Comparison of ENCODE assay signal across 26 cellular contexts in genomic region chr10:7538970-7539694, GRCh38.
DNase-seq lines count a peak whose midpoint lies in the region; ATAC-seq and TF ChIP-seq lines count a peak whose summit lies in the region.
"Had no signal": no experiment of that assay in that cellular context is flagged by ENCODE, and none has a peak within 500 bp of the region (broad histone marks: within the 10 kb centered on the region; RNA-seq: fewer than 3 reads in every experiment).

No MANE protein-coding gene starts in this region.

- H3K27ac Mint-ChIP-seq in activated naive CD4-positive, alpha-beta T cell treated with anti-CD3 and anti-CD28 coated beads, Interleukin-2, amount 50 U/mL, for 24 hours = peak overlapping the region; percentile 20
- H3K27ac Mint-ChIP-seq in activated naive CD8-positive, alpha-beta T cell treated with anti-CD3 and anti-CD28 coated beads, Interleukin-2, amount 50 U/mL, for 24 hours = peak overlapping the region; percentile 90
- H3K27ac Mint-ChIP-seq in stimulated activated naive CD8-positive, alpha-beta T cell treated with anti-CD3 and anti-CD28 coated beads, Interleukin-15, Interleukin-2, amounts not matched to agents 100 ng/mL and 50 ng/mL, for 24 hours = peak overlapping the region; percentile 78
- H3K27ac Mint-ChIP-seq: stimulated activated naive B cell treated with anti-CD40 and anti-IgM and Interleukin-4, amounts not matched to agents 10 μg/mL and 1 μg/mL and 100 μg/mL, for 72 hours had no signal

- H3K36me3 ChIP-seq in OCI-LY7 (ENCODE audit: insufficient read depth, low read length) = no peaks in the 10 kb centered on the region
- H3K36me3 ChIP-seq: BLaER1, gastroesophageal sphincter, right atrium auricular region, thyroid gland had no signal

- no peak overlapping the region for H3K27ac ChIP-seq in OCI-LY7 (ENCODE audit: low read depth, low read length, poor library complexity, severe bottlenecking)
- H3K27ac ChIP-seq: BLaER1, parathyroid adenoma, right atrium auricular region, thyroid gland had no signal

- no TSS peak for BruUV-seq in OCI-LY7 (replicated peaks; lab: Mats Ljungman, UMichigan)

- no peaks in the 10 kb centered on the region for H4K20me1 ChIP-seq in OCI-LY7 (ENCODE audit: insufficient read depth, low read length)
- H4K20me1 ChIP-seq: BLaER1 had no signal

- H3K4me3 ChIP-seq in OCI-LY7 (ENCODE audit: low read depth, low read length, poor library complexity, severe bottlenecking) = no peak overlapping the region
- H3K4me3 ChIP-seq: BLaER1, gastroesophageal sphincter, right atrium auricular region, thyroid gland had no signal

- H3K4me3 Mint-ChIP-seq in activated naive CD4-positive, alpha-beta T cell treated with anti-CD3 and anti-CD28 coated beads, Interleukin-2, amount 50 U/mL, for 24 hours = peak overlapping the region; percentile 8
- H3K4me3 Mint-ChIP-seq in activated naive CD8-positive, alpha-beta T cell treated with anti-CD3 and anti-CD28 coated beads, Interleukin-2, amount 50 U/mL, for 24 hours = no peak overlapping the region
- peak overlapping the region; percentile 20 for H3K4me3 Mint-ChIP-seq in stimulated activated naive CD8-positive, alpha-beta T cell treated with anti-CD3 and anti-CD28 coated beads, Interleukin-15, Interleukin-2, amounts not matched to agents 100 ng/mL and 50 ng/mL, for 24 hours
- H3K4me3 Mint-ChIP-seq: neural crest cell; stimulated activated naive B cell treated with anti-CD40 and anti-IgM and Interleukin-4, amounts not matched to agents 10 μg/mL and 1 μg/mL and 100 μg/mL, for 72 hours had no signal

- peaks cover 10% of the 10 kb centered on the region for H3K9me3 Mint-ChIP-seq in activated naive CD4-positive, alpha-beta T cell treated with anti-CD3 and anti-CD28 coated beads, Interleukin-2, amount 50 U/mL, for 24 hours
- peaks cover 17% of the 10 kb centered on the region for H3K9me3 Mint-ChIP-seq in activated naive CD8-positive, alpha-beta T cell treated with anti-CD3 and anti-CD28 coated beads, Interleukin-2, amount 50 U/mL, for 24 hours
- peaks cover 16% of the 10 kb centered on the region for H3K9me3 Mint-ChIP-seq in stimulated activated naive CD8-positive, alpha-beta T cell treated with anti-CD3 and anti-CD28 coated beads, Interleukin-15, Interleukin-2, amounts not matched to agents 100 ng/mL and 50 ng/mL, for 24 hours

- H2AFZ ChIP-seq in OCI-LY7 (ENCODE audit: low read length) = peak overlapping the region; percentile 70; the same call in 1 of the 2 replicates
- H2AFZ ChIP-seq: parathyroid adenoma had no signal

- peaks cover 9% of the 10 kb centered on the region for H3K4me1 Mint-ChIP-seq in activated naive CD4-positive, alpha-beta T cell treated with anti-CD3 and anti-CD28 coated beads, Interleukin-2, amount 50 U/mL, for 24 hours
- H3K4me1 Mint-ChIP-seq in activated naive CD8-positive, alpha-beta T cell treated with anti-CD3 and anti-CD28 coated beads, Interleukin-2, amount 50 U/mL, for 24 hours = peaks cover 20% of the 10 kb centered on the region
- peaks cover 20% of the 10 kb centered on the region for H3K4me1 Mint-ChIP-seq in stimulated activated naive CD8-positive, alpha-beta T cell treated with anti-CD3 and anti-CD28 coated beads, Interleukin-15, Interleukin-2, amounts not matched to agents 100 ng/mL and 50 ng/mL, for 24 hours (ENCODE audit: low read depth)

- POLR2A ChIA-PET in OCI-LY7 (lab: Charles Lee) = no interaction called here

- 0 out of 2 replicates have a peak, but pooled peaks cover 3% of the 10 kb centered on the region for H3K9me3 ChIP-seq in OCI-LY7 (ENCODE audit: low read length)
- H3K9me3 ChIP-seq: right atrium auricular region, thyroid gland had no signal

- intact Hi-C loops in OCI-LY7 (cut with micrococcal nuclease; ENCODE audit: unreplicated experiment) = no loop called here

- no peaks in the 10 kb centered on the region for H3K9me2 ChIP-seq in OCI-LY7 (ENCODE audit: insufficient read depth, low read length)

- no peaks in the 10 kb centered on the region for H3K4me1 ChIP-seq in OCI-LY7 (ENCODE audit: insufficient read depth, low read length, poor library complexity, severe bottlenecking)
- H3K4me1 ChIP-seq: parathyroid adenoma had no signal

- no peak for TF ChIP-seq CTCF in OCI-LY7 (conservative IDR thresholded peaks at IDR 0.05; ENCODE audit: low read length)

- no peak for DNase-seq in activated naive CD4-positive, alpha-beta T cell (lab: John Stamatoyannopoulos, UW)
- DNase-seq in OCI-LY7 (ENCODE audit: low spot score) (no peak), CD1c-positive myeloid dendritic cell (ENCODE audit: extremely low spot score) (no peak), NCI-H1417 (lab: John Stamatoyannopoulos, UW) (no peak), NCI-H2029 (lab: John Stamatoyannopoulos, UW) (no peak)
- DNase-seq in activated naive CD8-positive, alpha-beta T cell treated with anti-CD3 and anti-CD28 coated beads, Interleukin-2, amount 50 U/mL, for 24 hours = peak; percentile 12
- DNase-seq: activated CD4-positive, CD25-positive, alpha-beta regulatory T cell treated with anti-CD3 and anti-CD28 coated beads, Interleukin-2, amount 50 U/mL, for 72 hours; activated gamma-delta T cell treated with Interleukin-2 at 50 U/mL for 16 hours; anterior cingulate cortex; caudate nucleus; H7; islet precursor cell; NCI-H1048; NCI-H2029 treated with DMSO at 0.1 percent for 48 hours; NCI-H226; NCI-H774; stimulated activated CD4-positive, alpha-beta T cell treated with anti-CD3 and anti-CD28 coated beads, Interleukin-4, amount 100 ng/mL, for 1 hour; stimulated activated naive B cell treated with anti-CD40 and anti-IgM and Interleukin-4, amounts not matched to agents 10 μg/mL and 1 μg/mL and 100 μg/mL, for 72 hours; thyroid gland had no signal

- no peaks in the 10 kb centered on the region for H3K27me3 Mint-ChIP-seq in activated naive CD4-positive, alpha-beta T cell treated with anti-CD3 and anti-CD28 coated beads, Interleukin-2, amount 50 U/mL, for 24 hours
- H3K27me3 Mint-ChIP-seq in activated naive CD8-positive, alpha-beta T cell treated with anti-CD3 and anti-CD28 coated beads, Interleukin-2, amount 50 U/mL, for 24 hours = no peaks in the 10 kb centered on the region
- H3K27me3 Mint-ChIP-seq in stimulated activated naive CD8-positive, alpha-beta T cell treated with anti-CD3 and anti-CD28 coated beads, Interleukin-15, Interleukin-2, amounts not matched to agents 100 ng/mL and 50 ng/mL, for 24 hours = no peaks in the 10 kb centered on the region
- H3K27me3 Mint-ChIP-seq: stimulated activated naive B cell treated with anti-CD40 and anti-IgM and Interleukin-4, amounts not matched to agents 10 μg/mL and 1 μg/mL and 100 μg/mL, for 72 hours had no signal

- ATAC-seq in activated naive CD8-positive, alpha-beta T cell treated with anti-CD3 and anti-CD28 coated beads, Interleukin-2, amount 50 U/mL, for 24 hours = peak; percentile 92
- ATAC-seq: gastroesophageal sphincter had no signal

- no peak overlapping the region for H3K4me2 ChIP-seq in OCI-LY7 (ENCODE audit: low read length)
- H3K4me2 ChIP-seq: BLaER1 had no signal

- H3K36me3 Mint-ChIP-seq in activated naive CD4-positive, alpha-beta T cell treated with anti-CD3 and anti-CD28 coated beads, Interleukin-2, amount 50 U/mL, for 24 hours = peaks cover 6% of the 10 kb centered on the region
- peaks cover 6% of the 10 kb centered on the region for H3K36me3 Mint-ChIP-seq in activated naive CD8-positive, alpha-beta T cell treated with anti-CD3 and anti-CD28 coated beads, Interleukin-2, amount 50 U/mL, for 24 hours (ENCODE audit: low read depth)
- peaks cover 12% of the 10 kb centered on the region for H3K36me3 Mint-ChIP-seq in stimulated activated naive CD8-positive, alpha-beta T cell treated with anti-CD3 and anti-CD28 coated beads, Interleukin-15, Interleukin-2, amounts not matched to agents 100 ng/mL and 50 ng/mL, for 24 hours (ENCODE audit: low read depth)
- H3K36me3 Mint-ChIP-seq: stimulated activated naive B cell treated with anti-CD40 and anti-IgM and Interleukin-4, amounts not matched to agents 10 μg/mL and 1 μg/mL and 100 μg/mL, for 72 hours had no signal

- CTCF ChIA-PET in OCI-LY7 (lab: Charles Lee; ENCODE audit: unreplicated experiment) = no interaction called here

- no peaks in the 10 kb centered on the region for H3K79me2 ChIP-seq in OCI-LY7 (ENCODE audit: insufficient read depth, low read depth, low read length)
- H3K79me2 ChIP-seq: parathyroid adenoma had no signal

Comparison
In these comparisons a context has a peak if more than half of its experiments do, and no peak if none do; other contexts are left out.
1. H3K27ac Mint-ChIP-seq: peak in every context shown above with its lines; median percentile 90 in activated naive CD8-positive, alpha-beta T cell treated with anti-CD3 and anti-CD28 coated beads, Interleukin-2, amount 50 U/mL, for 24 hours; 78 in stimulated activated naive CD8-positive, alpha-beta T cell treated with anti-CD3 and anti-CD28 coated beads, Interleukin-15, Interleukin-2, amounts not matched to agents 100 ng/mL and 50 ng/mL, for 24 hours; 20 in activated naive CD4-positive, alpha-beta T cell treated with anti-CD3 and anti-CD28 coated beads, Interleukin-2, amount 50 U/mL, for 24 hours.